ENCODE assay signal across 28 cellular contexts in the genomic region with DNA sequence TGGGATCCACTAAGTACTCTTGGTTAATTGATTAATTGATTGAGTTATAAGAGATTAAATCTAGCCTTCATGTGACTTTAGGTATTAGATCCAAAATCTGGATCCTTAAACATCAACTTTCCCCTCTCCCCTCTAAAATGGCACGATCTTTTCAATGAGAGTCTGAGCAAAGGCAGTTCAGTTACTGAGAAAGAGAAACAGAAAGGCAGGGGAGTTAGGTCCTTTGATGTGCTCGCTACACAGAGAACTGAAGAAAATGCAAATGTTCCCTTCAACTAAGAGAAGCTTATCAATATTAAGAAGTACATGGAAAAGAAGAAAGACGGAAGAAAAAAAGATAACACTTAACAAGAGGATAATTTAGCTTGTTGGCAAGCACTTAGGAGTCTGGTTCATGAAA.
"Had no signal": no experiment of that assay in that cellular context is flagged by ENCODE, and none has a peak within 500 bp of the region (broad histone marks: within the 10 kb centered on the region; RNA-seq: fewer than 3 reads in every experiment).

No MANE protein-coding gene starts in this region.

- ATAC-seq: activated CD8-positive, alpha-beta T cell treated with anti-CD3 and anti-CD28 coated beads for 36 hours; PC-3 had no signal

- H3K36me3 ChIP-seq: ascending aorta, breast epithelium, Peyer's patch, SJSA1 had no signal

- H3K27me3 Mint-ChIP-seq: activated T-cell treated with anti-CD3 and anti-CD28 coated beads, Interleukin-2, amount 50 U/mL, for 24 hours had no signal

- H3K27me3 ChIP-seq: ascending aorta, breast epithelium, Peyer's patch had no signal

- H3K4me3 Mint-ChIP-seq: activated CD4-positive, alpha-beta T cell treated with anti-CD3 and anti-CD28 coated beads, Interleukin-2, amount 10 ng/mL, durations not matched to agents 24 days and 14 days; activated CD8-positive, alpha-beta T cell treated with anti-CD3 and anti-CD28 coated beads for 36 hours; activated naive CD4-positive, alpha-beta T cell treated with anti-CD3 and anti-CD28 coated beads, Interleukin-2, amount 50 U/mL, for 24 hours; activated naive CD8-positive, alpha-beta T cell treated with anti-CD3 and anti-CD28 coated beads, Interleukin-2, amount 10 ng/mL, durations not matched to agents 7 days and 5 days; activated T-cell treated with anti-CD3 and anti-CD28 coated beads, Interleukin-2, amount 50 U/mL, for 24 hours; T-helper 1 cell treated with Interleukin-12 subunit alpha and Interleukin-12 subunit beta and Interleukin-4 antibody, amounts not matched to agents 30 μg/mL and 1 μg/mL, for 36 hours; T-helper 2 cell treated with Interferon-gamma antibody and Interleukin-4, amounts not matched to agents 5 μg/mL and 100 μg/mL, for 36 hours had no signal

- H3K9ac ChIP-seq: SK-N-SH had no signal

- H3K27ac Mint-ChIP-seq: activated CD4-positive, alpha-beta T cell treated with anti-CD3 and anti-CD28 coated beads, Interleukin-2, amount 10 ng/mL, durations not matched to agents 24 days and 14 days; activated CD8-positive, alpha-beta T cell treated with anti-CD3 and anti-CD28 coated beads for 36 hours; activated naive CD4-positive, alpha-beta T cell treated with anti-CD3 and anti-CD28 coated beads, Interleukin-2, amount 50 U/mL, for 24 hours; activated naive CD8-positive, alpha-beta T cell treated with anti-CD3 and anti-CD28 coated beads, Interleukin-2, amount 10 ng/mL, durations not matched to agents 7 days and 5 days; activated T-cell treated with anti-CD3 and anti-CD28 coated beads, Interleukin-2, amount 50 U/mL, for 24 hours; activated T-helper 2 cell treated with anti-CD3 and anti-CD28 coated beads, Interferon-gamma antibody, Interleukin-2, Interleukin-4, amounts not matched to agents 10 μg/mL and 5 μg/mL and 100 μg/mL, durations not matched to agents 14 hours and 24 hours and 36 hours; T-helper 1 cell treated with Interleukin-12 subunit alpha and Interleukin-12 subunit beta and Interleukin-4 antibody, amounts not matched to agents 30 μg/mL and 1 μg/mL, for 36 hours; T-helper 2 cell treated with Interferon-gamma antibody and Interleukin-4, amounts not matched to agents 5 μg/mL and 100 μg/mL, for 36 hours had no signal

- H3K4me1 Mint-ChIP-seq: activated CD4-positive, alpha-beta T cell treated with anti-CD3 and anti-CD28 coated beads, Interleukin-2, amount 10 ng/mL, durations not matched to agents 24 days and 14 days; activated naive CD4-positive, alpha-beta T cell treated with anti-CD3 and anti-CD28 coated beads, Interleukin-2, amount 50 U/mL, for 24 hours; activated naive CD8-positive, alpha-beta T cell treated with anti-CD3 and anti-CD28 coated beads, Interleukin-2, amount 10 ng/mL, durations not matched to agents 7 days and 5 days had no signal

- H3K36me3 Mint-ChIP-seq: activated naive CD4-positive, alpha-beta T cell treated with anti-CD3 and anti-CD28 coated beads, Interleukin-2, amount 50 U/mL, for 24 hours; activated naive CD8-positive, alpha-beta T cell treated with anti-CD3 and anti-CD28 coated beads, Interleukin-2, amount 10 ng/mL, durations not matched to agents 7 days and 5 days had no signal

- DNase-seq: activated CD4-positive, alpha-beta T cell treated with anti-CD3 and anti-CD28 coated beads, Interleukin-2, amount 10 ng/mL, durations not matched to agents 24 days and 14 days; activated CD4-positive, alpha-beta T cell treated with anti-CD3 and anti-CD28 coated beads, Interleukin-2, amount 50 U/mL, for 4 hours; activated CD8-positive, alpha-beta T cell treated with anti-CD3 and anti-CD28 coated beads for 36 hours; activated gamma-delta T cell; activated naive CD4-positive, alpha-beta T cell treated with Interleukin-2 at 50 U/mL for 16 hours; activated naive CD8-positive, alpha-beta T cell treated with anti-CD3 and anti-CD28 coated beads, Interleukin-2, amount 10 ng/mL, durations not matched to agents 7 days and 5 days; activated T-cell treated with anti-CD3 and anti-CD28 coated beads, Interleukin-2, amount 50 U/mL, for 24 hours; amygdala; NCI-H1105; NCI-H1417 treated with DMSO at 0.1 percent for 48 hours; NCI-H1930; NCI-H2081 treated with DMSO at 0.1 percent for 48 hours; NCI-H2171; NCI-H510A; NCI-H748 treated with DMSO at 0.1 percent for 48 hours; NK-92 treated with Interleukin-12 subunit alpha and Interleukin-12 subunit beta, amount 100 ng/mL, for 24 hours; PC-3; Peyer's patch; RPMI8226; SHP77 treated with DMSO at 0.1 percent for 48 hours; SK-N-SH had no signal

- H3K4me3 ChIP-seq: ascending aorta, breast epithelium, Peyer's patch, SJSA1 had no signal

- H3K4me2 ChIP-seq: SK-N-SH had no signal

- H3K9me3 Mint-ChIP-seq: activated CD4-positive, alpha-beta T cell treated with anti-CD3 and anti-CD28 coated beads, Interleukin-2, amount 10 ng/mL, durations not matched to agents 24 days and 14 days; activated CD8-positive, alpha-beta T cell treated with anti-CD3 and anti-CD28 coated beads for 36 hours; activated naive CD8-positive, alpha-beta T cell treated with anti-CD3 and anti-CD28 coated beads, Interleukin-2, amount 10 ng/mL, durations not matched to agents 7 days and 5 days; activated T-cell treated with anti-CD3 and anti-CD28 coated beads, Interleukin-2, amount 50 U/mL, for 24 hours; activated T-helper 2 cell treated with anti-CD3 and anti-CD28 coated beads, Interferon-gamma antibody, Interleukin-2, Interleukin-4, amounts not matched to agents 10 μg/mL and 5 μg/mL and 100 μg/mL, durations not matched to agents 14 hours and 24 hours and 36 hours; T-helper 1 cell treated with Interleukin-12 subunit alpha and Interleukin-12 subunit beta and Interleukin-4 antibody, amounts not matched to agents 30 μg/mL and 1 μg/mL, for 36 hours; T-helper 2 cell treated with Interferon-gamma antibody and Interleukin-4, amounts not matched to agents 5 μg/mL and 100 μg/mL, for 36 hours had no signal

- H3K27ac ChIP-seq: ascending aorta, breast epithelium, Peyer's patch, SJSA1 had no signal

- H3K9me2 ChIP-seq: SK-N-SH had no signal

- H3K9me3 ChIP-seq: ascending aorta, breast epithelium, Peyer's patch, SJSA1, SK-N-SH had no signal

- H3K4me1 ChIP-seq: ascending aorta, breast epithelium, Peyer's patch, SJSA1 had no signal
